ENCODE assay signal across 8 cellular contexts in genomic region chr14:63632932-63633514, GRCh38. TPM values are rescaled to one million over a fixed set of nuclear protein-coding genes. Genes with fewer than 3 reads are reported as not detected.
A peak's percentile ranks its signal among the peaks of the same experiment; 100 is the strongest.
DNase-seq lines count a peak whose midpoint lies in the region; ATAC-seq and TF ChIP-seq lines count a peak whose summit lies in the region.

No MANE protein-coding gene starts in this region.

- H3K27ac Mint-ChIP-seq in endodermal cell: no peak overlapping the region

- H3K27me3 Mint-ChIP-seq in endodermal cell (ENCODE audit: insufficient read depth): no peaks in the 10 kb centered on the region

- H3K9ac ChIP-seq in endodermal cell (ENCODE audit: extremely low read depth, low read length, poor library complexity, severe bottlenecking): no peak overlapping the region

- peak; percentile 80 for TF ChIP-seq CTCF in C4-2B (conservative IDR thresholded peaks at IDR 0.05)
- TF ChIP-seq CTCF in endodermal cell (conservative IDR thresholded peaks at IDR 0.05): peak; percentile 76
- peak; percentile 69 for TF ChIP-seq CTCF in retinal pigment epithelial cell (conservative IDR thresholded peaks at IDR 0.05; ENCODE audit: low read depth, low read length)

- H3K36me3 Mint-ChIP-seq in endodermal cell (ENCODE audit: low read depth): peaks cover 36% of the 10 kb centered on the region

- no peak overlapping the region for H3K4me3 Mint-ChIP-seq in endodermal cell

- H3K4me1 Mint-ChIP-seq in endodermal cell: no peaks in the 10 kb centered on the region

- no peaks in the 10 kb centered on the region for H3K27me3 ChIP-seq in endodermal cell (ENCODE audit: control insufficient read depth, insufficient read depth, low read length, poor library complexity, severe bottlenecking)

- ATAC-seq in GM18517 (IDR thresholded peaks at IDR 0.05; ENCODE audit: unreplicated experiment): peak; percentile 69
- ATAC-seq in HG03108 (IDR thresholded peaks at IDR 0.05; ENCODE audit: unreplicated experiment): no peak
- no peak for ATAC-seq in GM18873 (IDR thresholded peaks at IDR 0.05; ENCODE audit: low FRiP score, unreplicated experiment)

- H3K4me3 ChIP-seq in endodermal cell (ENCODE audit: low read length) (no peak overlapping the region), retinal pigment epithelial cell (ENCODE audit: low read length) (no peak overlapping the region)

- H3K9me3 Mint-ChIP-seq in endodermal cell: peaks cover 24% of the 10 kb centered on the region

- peaks cover 16% of the 10 kb centered on the region for H3K36me3 ChIP-seq in endodermal cell (ENCODE audit: control insufficient read depth, insufficient read depth, low read length)

- DNase-seq in NCI-H460 (ENCODE audit: extremely low read depth, low read depth) (peak; percentile 21), endodermal cell (no peak), retinal pigment epithelial cell (ENCODE audit: low read depth) (no peak), epidermal melanocyte (ENCODE audit: insufficient read length, low spot score) (no peak)

- peaks cover 25% of the 10 kb centered on the region for H3K9me3 ChIP-seq in endodermal cell (ENCODE audit: control insufficient read depth, low read length)

- no peaks in the 10 kb centered on the region for H3K4me1 ChIP-seq in endodermal cell (ENCODE audit: control insufficient read depth, insufficient read depth, low read length)

- H3K27ac ChIP-seq in C4-2B: no peak overlapping the region
- H3K27ac ChIP-seq in endodermal cell (ENCODE audit: low read depth, low read length): no peak overlapping the region

RNA-seq across cellular contexts. Expression of gene WDR89, which starts 8.6 kb away (rescaled TPM):
- total RNA-seq in NCI-H460 (2014; rRNA removed; shearing (Covaris generic)): 22.9 and 23.8 TPM in 2 replicates
- 8.2 and 18.9 TPM in 2 replicates for polyA plus RNA-seq in NCI-H460 (2014; cell fraction: nucleus; rRNA removed)
- 10 to 100 TPM; 23.4 to 26.7 TPM for total RNA-seq in endodermal cell
- polyA plus RNA-seq in endodermal cell (2013, experiment 1 of 2): 18.0 TPM
- polyA plus RNA-seq in endodermal cell (2013, experiment 2 of 2): 17.7 TPM
